Comparison of ENCODE assay signal across 27 cellular contexts in genomic region chr7:156121434-156121833, GRCh38.
DNase-seq lines count a peak whose midpoint lies in the region; ATAC-seq, FAIRE-seq and TF ChIP-seq lines count a peak whose summit lies in the region.
"Had no signal": no experiment of that assay in that cellular context is flagged by ENCODE, and none has a peak within 500 bp of the region (broad histone marks: within the 10 kb centered on the region; RNA-seq: fewer than 3 reads in every experiment).

No MANE protein-coding gene starts in this region.

- DNase-seq in activated effector memory CD4-positive, alpha-beta T cell treated with anti-CD3 and anti-CD28 coated beads, Interleukin-2, amount 50 U/mL, for 16 hours, result peak; percentile 47
- no peak for DNase-seq in activated effector memory CD4-positive, alpha-beta T cell treated with Interleukin-2 at 50 U/mL for 16 hours
- no peak for DNase-seq in stimulated activated naive CD8-positive, alpha-beta T cell treated with anti-CD3 and anti-CD28 coated beads, Interleukin-15, amount 100 ng/mL, for 72 hours
- no peak for DNase-seq in stimulated activated naive CD8-positive, alpha-beta T cell treated with anti-CD3 and anti-CD28 coated beads, Interleukin-15, Interleukin-2, amounts not matched to agents 100 U/mL and 50 U/mL, for 24 hours
- DNase-seq in kidney (peak; percentile 68), NCI-H2029 (lab: John Stamatoyannopoulos, UW) (no peak), DMS153 (lab: John Stamatoyannopoulos, UW) (no peak)
- DNase-seq in stimulated activated effector memory CD8-positive, alpha-beta T cell treated with anti-CD3 and anti-CD28 coated beads, Interleukin-12 subunit alpha, Interleukin-12 subunit beta, amount 100 ng/mL, for 72 hours (ENCODE audit: low spot score in 2 of 2), result no peak
- DNase-seq: AML-193; Caco-2; Calu3; CD4-positive, alpha-beta T cell; CD8-positive, alpha-beta T cell; DMS53; DMS79; DND-41; EL; GDM1 had no signal

- no peaks in the 10 kb centered on the region for H3K36me3 ChIP-seq in kidney (ENCODE audit: control insufficient read depth in 1 of 2, insufficient read depth in 2 of 2, low read length in 2 of 2)
- H3K36me3 ChIP-seq: BLaER1 treated with 17β-estradiol and CSF1 and Interleukin-3, amounts not matched to agents 10 nM and 100 nM had no signal

- no peaks in the 10 kb centered on the region for H3K36me3 Mint-ChIP-seq in stimulated activated effector memory CD8-positive, alpha-beta T cell treated with anti-CD3 and anti-CD28 coated beads, Interleukin-12 subunit alpha, Interleukin-12 subunit beta, amount 100 ng/mL, for 72 hours
- H3K36me3 Mint-ChIP-seq: CD8-positive, alpha-beta T cell had no signal

- H3K4me3 ChIP-seq in kidney (ENCODE audit: low read length in 2 of 2), result no peak overlapping the region
- H3K4me3 ChIP-seq: A549; BLaER1 treated with 17β-estradiol and CSF1 and Interleukin-3, amounts not matched to agents 10 nM and 100 nM; GM12878 had no signal

- H3K4me3 Mint-ChIP-seq in stimulated activated naive CD8-positive, alpha-beta T cell treated with anti-CD3 and anti-CD28 coated beads, Interleukin-15, amount 100 ng/mL, for 72 hours, result no peak overlapping the region
- no peak overlapping the region for H3K4me3 Mint-ChIP-seq in stimulated activated effector memory CD8-positive, alpha-beta T cell treated with anti-CD3 and anti-CD28 coated beads, Interleukin-12 subunit alpha, Interleukin-12 subunit beta, amount 100 ng/mL, for 72 hours
- H3K4me3 Mint-ChIP-seq: B cell; CD4-positive, alpha-beta T cell; CD8-positive, alpha-beta T cell had no signal

- no peak for TF ChIP-seq CTCF in kidney (IDR thresholded peaks at IDR 0.05; ENCODE audit: borderline replicate concordance, extremely low read depth, insufficient read depth)

- no peak overlapping the region for H3K27ac ChIP-seq in kidney (ENCODE audit: low read depth in 2 of 2, low read length in 2 of 2)
- H3K27ac ChIP-seq: 22Rv1; A549; BLaER1 treated with 17β-estradiol and CSF1 and Interleukin-3, amounts not matched to agents 10 nM and 100 nM; C4-2B had no signal

- no peak for FAIRE-seq in kidney (lab: Jason Lieb, UNC)
- FAIRE-seq: A549, D721Med, GM12878, GM12892, GM18507 had no signal

- no peaks in the 10 kb centered on the region for H3K4me1 ChIP-seq in kidney (ENCODE audit: control insufficient read depth in 1 of 2, insufficient read depth in 1 of 2, low read depth in 1 of 2, low read length in 2 of 2)
- H3K4me1 ChIP-seq: A549, Caco-2 had no signal

- no peak overlapping the region for H3K9ac ChIP-seq in kidney (ENCODE audit: low read length in 2 of 2)
- H3K9ac ChIP-seq: BLaER1 treated with 17β-estradiol and CSF1 and Interleukin-3, amounts not matched to agents 10 nM and 100 nM had no signal

- no peaks in the 10 kb centered on the region for H3K9me3 ChIP-seq in kidney (ENCODE audit: control insufficient read depth in 1 of 2, low read length in 2 of 2)
- H3K9me3 ChIP-seq: A549; BLaER1 treated with 17β-estradiol and CSF1 and Interleukin-3, amounts not matched to agents 10 nM and 100 nM; Caco-2 had no signal

- intact Hi-C loops in kidney (cut with DNase I), result no loop called here

- no peak overlapping the region for H3K27ac Mint-ChIP-seq in stimulated activated naive CD8-positive, alpha-beta T cell treated with anti-CD3 and anti-CD28 coated beads, Interleukin-15, amount 100 ng/mL, for 72 hours
- H3K27ac Mint-ChIP-seq in stimulated activated effector memory CD8-positive, alpha-beta T cell treated with anti-CD3 and anti-CD28 coated beads, Interleukin-12 subunit alpha, Interleukin-12 subunit beta, amount 100 ng/mL, for 72 hours, result no peak overlapping the region
- H3K27ac Mint-ChIP-seq: B cell; CD4-positive, alpha-beta T cell; CD8-positive, alpha-beta T cell had no signal

- ATAC-seq in stimulated activated naive CD8-positive, alpha-beta T cell treated with anti-CD3 and anti-CD28 coated beads, Interleukin-15, amount 100 ng/mL, for 72 hours, result peak; percentile 8
- no peak for ATAC-seq in stimulated activated naive CD8-positive, alpha-beta T cell treated with anti-CD3 and anti-CD28 coated beads, Interleukin-15, Interleukin-2, amounts not matched to agents 100 U/mL and 50 U/mL, for 24 hours
- peak; percentile 22 for ATAC-seq in stimulated activated effector memory CD8-positive, alpha-beta T cell treated with anti-CD3 and anti-CD28 coated beads, Interleukin-12 subunit alpha, Interleukin-12 subunit beta, amount 100 ng/mL, for 72 hours
- ATAC-seq: A549; CD8-positive, alpha-beta T cell; GM12878 had no signal

- no peaks in the 10 kb centered on the region for H3K4me1 Mint-ChIP-seq in stimulated activated naive CD8-positive, alpha-beta T cell treated with anti-CD3 and anti-CD28 coated beads, Interleukin-15, amount 100 ng/mL, for 72 hours
- H3K4me1 Mint-ChIP-seq in stimulated activated effector memory CD8-positive, alpha-beta T cell treated with anti-CD3 and anti-CD28 coated beads, Interleukin-12 subunit alpha, Interleukin-12 subunit beta, amount 100 ng/mL, for 72 hours, result no peaks in the 10 kb centered on the region
- H3K4me1 Mint-ChIP-seq: B cell had no signal

- H3K27me3 Mint-ChIP-seq in stimulated activated naive CD8-positive, alpha-beta T cell treated with anti-CD3 and anti-CD28 coated beads, Interleukin-15, amount 100 ng/mL, for 72 hours, result no peaks in the 10 kb centered on the region
- H3K27me3 Mint-ChIP-seq: B cell; CD4-positive, alpha-beta T cell had no signal

- H3K9me3 Mint-ChIP-seq in stimulated activated naive CD8-positive, alpha-beta T cell treated with anti-CD3 and anti-CD28 coated beads, Interleukin-15, amount 100 ng/mL, for 72 hours, result no peaks in the 10 kb centered on the region
- no peaks in the 10 kb centered on the region for H3K9me3 Mint-ChIP-seq in stimulated activated effector memory CD8-positive, alpha-beta T cell treated with anti-CD3 and anti-CD28 coated beads, Interleukin-12 subunit alpha, Interleukin-12 subunit beta, amount 100 ng/mL, for 72 hours
- H3K9me3 Mint-ChIP-seq: CD4-positive, alpha-beta T cell; CD8-positive, alpha-beta T cell had no signal

Comparison
In these comparisons a context has a peak if more than half of its experiments do, and no peak if none do; other contexts are left out.
1. DNase-seq: peak in activated effector memory CD4-positive, alpha-beta T cell treated with anti-CD3 and anti-CD28 coated beads, Interleukin-2, amount 50 U/mL, for 16 hours (single experiment) and kidney (single experiment); none in activated effector memory CD4-positive, alpha-beta T cell treated with Interleukin-2 at 50 U/mL for 16 hours (single experiment), stimulated activated naive CD8-positive, alpha-beta T cell treated with anti-CD3 and anti-CD28 coated beads, Interleukin-15, amount 100 ng/mL, for 72 hours (0 of 2), stimulated activated naive CD8-positive, alpha-beta T cell treated with anti-CD3 and anti-CD28 coated beads, Interleukin-15, Interleukin-2, amounts not matched to agents 100 U/mL and 50 U/mL, for 24 hours (single experiment), stimulated activated effector memory CD8-positive, alpha-beta T cell treated with anti-CD3 and anti-CD28 coated beads, Interleukin-12 subunit alpha, Interleukin-12 subunit beta, amount 100 ng/mL, for 72 hours (0 of 2), NCI-H2029 (single experiment) and DMS153 (single experiment).